ENCODE assay signal across 22 cellular contexts in genomic region chr16:85621698-85622433, GRCh38. TPM values are rescaled to one million over a fixed set of nuclear protein-coding genes. Genes with fewer than 3 reads are reported as not detected.
DNase-seq lines count a peak whose midpoint lies in the region; ATAC-seq and TF ChIP-seq lines count a peak whose summit lies in the region.
"Had no signal": no experiment of that assay in that cellular context is flagged by ENCODE, and none has a peak within 500 bp of the region (broad histone marks: within the 10 kb centered on the region; RNA-seq: fewer than 3 reads in every experiment).

No MANE protein-coding gene starts in this region.

- H3K9me3 Mint-ChIP-seq in CD8-positive, alpha-beta memory T cell, result no peaks in the 10 kb centered on the region
- H3K9me3 Mint-ChIP-seq: activated T-cell treated with anti-CD3 and anti-CD28 coated beads, Interleukin-2, amount 50 U/mL, for 72 hours; WTC11 had no signal

- H3K36me3 Mint-ChIP-seq in CD8-positive, alpha-beta memory T cell, result peaks cover 0 to 42% (median 4%) of the 10 kb centered on the region in 3 donors
- H3K36me3 Mint-ChIP-seq: WTC11 had no signal

- H3K27ac ChIP-seq in CD8-positive, alpha-beta memory T cell (ENCODE audit: low read depth, low read length), result no peak overlapping the region
- H3K27ac ChIP-seq in psoas muscle, result peak overlapping the region; percentile 16
- H3K27ac ChIP-seq in OCI-LY7 (ENCODE audit: low read depth, low read length, poor library complexity, severe bottlenecking), result no peak overlapping the region
- H3K27ac ChIP-seq: cardiac muscle cell, heart left ventricle, sigmoid colon had no signal

- no peak for DNase-seq in CD8-positive, alpha-beta memory T cell
- DNase-seq in left colon (peak; percentile 58 to 76), psoas muscle (no peak), OCI-LY7 (ENCODE audit: low spot score) (no peak), NCI-H1930 (lab: John Stamatoyannopoulos, UW) (no peak)
- DNase-seq: activated T-cell treated with anti-CD3 and anti-CD28 coated beads, Interleukin-2, amount 50 U/mL, for 72 hours; AML-193; DMS153; effector CD4-positive, alpha-beta T cell; GOT3; heart left ventricle; Kasumi-1; mesendoderm; NCI-H1436; NCI-H226; sigmoid colon; stimulated activated CD4-positive, alpha-beta T cell treated with anti-CD3 and anti-CD28 coated beads, Interleukin-1b, Interleukin-23, amount 100 ng/mL, for 48 hours; T-helper 1 cell had no signal

- peaks cover 48 to 87% (median 68%) of the 10 kb centered on the region in 3 donors for H3K4me1 Mint-ChIP-seq in CD8-positive, alpha-beta memory T cell

- no peaks in the 10 kb centered on the region for H3K27me3 ChIP-seq in CD8-positive, alpha-beta memory T cell (ENCODE audit: insufficient read depth, low read length, poor library complexity, severe bottlenecking)
- H3K27me3 ChIP-seq in Loucy (ENCODE audit: insufficient read depth, low read length, poor library complexity, severe bottlenecking) (no peaks in the 10 kb centered on the region), psoas muscle (ENCODE audit: insufficient read depth in 3 of 3, low read length in 2 of 3) (no peaks in the 10 kb centered on the region)
- H3K27me3 ChIP-seq: cardiac muscle cell, heart left ventricle, sigmoid colon had no signal

- WGBS in psoas muscle, 3 donors, result 77 to 88% (median 81%) methylated on average over 13 of the region's 13 CpGs

- intact Hi-C loops in left colon (cut with DNase I, micrococcal nuclease), result no loop called here
- intact Hi-C loops in psoas muscle (cut with DNase I), result no loop called here
- intact Hi-C loops in OCI-LY7 (cut with micrococcal nuclease; ENCODE audit: unreplicated experiment), result no loop called here

- peaks cover 0 to 3% of the 10 kb centered on the region in 2 donors for H3K27me3 Mint-ChIP-seq in CD8-positive, alpha-beta memory T cell

- POLR2A ChIA-PET in CD8-positive, alpha-beta memory T cell (lab: Charles Lee), result interaction anchor here (0.7 kb wide), 1 partner anchor 8 kb away, joined by 3 read pairs; the partner anchor contains the start of gene GSE1
- POLR2A ChIA-PET in OCI-LY7 (lab: Charles Lee), result no interaction called here

- H3K9ac ChIP-seq in Loucy (ENCODE audit: low read depth, low read length, poor library complexity, severe bottlenecking), result no peak overlapping the region

- no peaks in the 10 kb centered on the region for H3K9me2 ChIP-seq in Loucy (replicated peaks; ENCODE audit: low read depth, low read length)
- no peaks in the 10 kb centered on the region for H3K9me2 ChIP-seq in OCI-LY7 (ENCODE audit: insufficient read depth, low read length)

- H3K4me3 ChIP-seq in CD8-positive, alpha-beta memory T cell (ENCODE audit: low read length), result no peak overlapping the region
- H3K4me3 ChIP-seq in Loucy (ENCODE audit: low read length, poor library complexity, severe bottlenecking) (no peak overlapping the region), psoas muscle (no peak overlapping the region), OCI-LY7 (ENCODE audit: low read depth, low read length, poor library complexity, severe bottlenecking) (no peak overlapping the region)
- H3K4me3 ChIP-seq: cardiac muscle cell, heart left ventricle, sigmoid colon had no signal

- ATAC-seq in left colon (peak; percentile 86), psoas muscle (peak in 2 of 4 donors; percentile 12 to 33), GM18909 (IDR thresholded peaks at IDR 0.05; ENCODE audit: poor library complexity, unreplicated experiment) (no peak)
- ATAC-seq: activated T-cell treated with anti-CD3 and anti-CD28 coated beads, Interleukin-2, amount 50 U/mL, for 72 hours; heart left ventricle; WTC11 had no signal

- peaks cover 100% of the 10 kb centered on the region for H3K79me2 ChIP-seq in Loucy (ENCODE audit: insufficient read depth, low read length)
- H3K79me2 ChIP-seq in OCI-LY7 (ENCODE audit: insufficient read depth, low read depth, low read length), result peaks cover 47% of the 10 kb centered on the region; the same call in 1 of the 2 replicates

- peak overlapping the region in 7 of 8 donors; percentile 28 to 76 (median 57) for H3K27ac Mint-ChIP-seq in CD8-positive, alpha-beta memory T cell
- H3K27ac Mint-ChIP-seq: activated T-cell treated with anti-CD3 and anti-CD28 coated beads, Interleukin-2, amount 50 U/mL, for 72 hours had no signal

- peaks cover 100% of the 10 kb centered on the region for H4K20me1 ChIP-seq in Loucy (ENCODE audit: insufficient read depth, low read length, poor library complexity, severe bottlenecking)
- H4K20me1 ChIP-seq in OCI-LY7 (ENCODE audit: insufficient read depth, low read length), result peaks cover 15% of the 10 kb centered on the region; the same call in 1 of the 2 replicates

- no peak overlapping the region for H2AFZ ChIP-seq in Loucy (ENCODE audit: low read length)
- no peak overlapping the region for H2AFZ ChIP-seq in OCI-LY7 (ENCODE audit: low read length)

- H3K4me2 ChIP-seq in Loucy (ENCODE audit: low read depth, low read length, poor library complexity, severe bottlenecking), result peak overlapping the region; percentile 20
- no peak overlapping the region for H3K4me2 ChIP-seq in OCI-LY7 (ENCODE audit: low read length)

- CTCF ChIA-PET in CD8-positive, alpha-beta memory T cell (lab: Charles Lee), result interaction anchor here (0.9 kb wide), 1 partner anchor 37 kb away, joined by 3 read pairs; no protein-coding TSS in a partner anchor
- CTCF ChIA-PET in OCI-LY7 (lab: Charles Lee; ENCODE audit: unreplicated experiment), result no interaction called here

- no peaks in the 10 kb centered on the region for H3K9me3 ChIP-seq in CD8-positive, alpha-beta memory T cell (ENCODE audit: low read length)
- H3K9me3 ChIP-seq in Loucy (ENCODE audit: insufficient read depth, low read depth, low read length), result no peaks in the 10 kb centered on the region
- no peaks in the 10 kb centered on the region for H3K9me3 ChIP-seq in psoas muscle
- H3K9me3 ChIP-seq in OCI-LY7 (ENCODE audit: low read length), result no peaks in the 10 kb centered on the region
- H3K9me3 ChIP-seq: heart left ventricle, sigmoid colon had no signal

- TF ChIP-seq CTCF in Loucy (conservative IDR thresholded peaks at IDR 0.05; ENCODE audit: low read length) (no peak), psoas muscle (IDR thresholded peaks at IDR 0.05) (no peak), OCI-LY7 (conservative IDR thresholded peaks at IDR 0.05; ENCODE audit: low read length) (no peak)

- peak overlapping the region in 2 of 7 donors; percentile 42 to 52 for H3K4me3 Mint-ChIP-seq in CD8-positive, alpha-beta memory T cell
- H3K4me3 Mint-ChIP-seq: activated T-cell treated with anti-CD3 and anti-CD28 coated beads, Interleukin-2, amount 50 U/mL, for 72 hours; WTC11 had no signal

- no peaks in the 10 kb centered on the region for H3K36me3 ChIP-seq in CD8-positive, alpha-beta memory T cell (ENCODE audit: insufficient read depth, low read length)
- H3K36me3 ChIP-seq in Loucy (ENCODE audit: insufficient read depth, low read length), result peaks cover 78% of the 10 kb centered on the region; the same call in 1 of the 2 replicates
- H3K36me3 ChIP-seq in psoas muscle (ENCODE audit: insufficient read depth in 1 of 2, low read depth in 1 of 2), result peaks cover 0 to 2% of the 10 kb centered on the region in 2 donors
- peaks cover 22% of the 10 kb centered on the region; the same call in 1 of the 2 replicates for H3K36me3 ChIP-seq in OCI-LY7 (ENCODE audit: insufficient read depth, low read length)
- H3K36me3 ChIP-seq: cardiac muscle cell, heart left ventricle, sigmoid colon had no signal

- peaks cover 5% of the 10 kb centered on the region for H3K4me1 ChIP-seq in CD8-positive, alpha-beta memory T cell (ENCODE audit: insufficient read depth, low read length)
- H3K4me1 ChIP-seq in Loucy (ENCODE audit: insufficient read depth, low read length, poor library complexity, severe bottlenecking) (peaks cover 33% of the 10 kb centered on the region), psoas muscle (peaks cover 50% of the 10 kb centered on the region), OCI-LY7 (ENCODE audit: insufficient read depth, low read length, poor library complexity, severe bottlenecking) (peaks cover 12% of the 10 kb centered on the region)

- BruUV-seq in OCI-LY7 (replicated peaks; lab: Mats Ljungman, UMichigan), result no TSS peak

- no peaks in the 10 kb centered on the region for H3F3A ChIP-seq in Loucy (ENCODE audit: low read depth)

RNA-seq across cellular contexts. Expression of gene GSE1, which starts 8.7 kb away (rescaled TPM):
- 10 to 100 TPM; 27.8 to 28.5 TPM for total RNA-seq in CD8-positive, alpha-beta memory T cell
- 5.5 TPM for polyA plus RNA-seq in CD8-positive, alpha-beta memory T cell
- 100 to 1,000 TPM in 1 of 2 donors, 10 to 100 TPM in 1; 94.7 to 110 TPM for total RNA-seq in left colon
- total RNA-seq in psoas muscle, result 10 to 100 TPM; 47.0 to 90.5 (median 64.6) TPM
- polyA plus RNA-seq in psoas muscle, result 10 to 100 TPM; 10.8 to 34.7 (median 22.0) TPM
- total RNA-seq in OCI-LY7 (2014; rRNA removed; shearing (Covaris generic)), result 30.9 and 32.4 TPM in 2 replicates
- total RNA-seq in OCI-LY7 (2022), result 56.2 and 66.6 TPM in 2 replicates

Comparison
In these comparisons a context has a peak if more than half of its experiments do, and no peak if none do; other contexts are left out.
1. DNase-seq: peak in left colon (2 of 2); none in CD8-positive, alpha-beta memory T cell (0 of 5), psoas muscle (0 of 2), OCI-LY7 (single experiment) and NCI-H1930 (0 of 2).